ENCODE assay signal across 1 cellular context in genomic region chr17:60601443-60602384, GRCh38.
TF ChIP-seq lines count a peak whose summit lies in the region.

No MANE protein-coding gene starts in this region.

TF ChIP-seq in HepG2, 621 proteins besides CTCF, POLR2A, EP300 and RAD21 (continued from another document and continues in another):
- TF ChIP-seq NR2F6 (IDR thresholded peaks at IDR 0.05) (0 out of 2 replicates have a peak, but pooled peaks have one; percentile 11), NR2F6 (CRISPR knock-in tag; IDR thresholded peaks at IDR 0.05) (0 out of 2 replicates have a peak, but pooled peaks have one; percentile 15), TBP (CRISPR knock-in tag; IDR thresholded peaks at IDR 0.05) (no peak), ISX (CRISPR knock-in tag; conservative IDR thresholded peaks at IDR 0.05) (no peak), MEIS1 (CRISPR knock-in tag; IDR thresholded peaks at IDR 0.05; ENCODE audit: borderline replicate concordance) (no peak), ZNF44 (CRISPR knock-in tag; IDR thresholded peaks at IDR 0.05) (no peak), SYNCRIP (IDR thresholded peaks at IDR 0.05; ENCODE audit: insufficient read depth, low read depth, low read length) (no peak), ZBTB26 (CRISPR knock-in tag; IDR thresholded peaks at IDR 0.05; ENCODE audit: borderline replicate concordance) (no peak), ZNF343 (CRISPR knock-in tag; IDR thresholded peaks at IDR 0.05) (no peak), MAFK (conservative IDR thresholded peaks at IDR 0.05 in 1 of 2, IDR thresholded peaks at IDR 0.05 in 1 of 2; ENCODE audit: low read length in 2 of 2) (no peak), CCDC6 (CRISPR knock-in tag; IDR thresholded peaks at IDR 0.05) (no peak), SATB2 (CRISPR knock-in tag; IDR thresholded peaks at IDR 0.05) (no peak), ZNF276 (CRISPR knock-in tag; IDR thresholded peaks at IDR 0.05; ENCODE audit: low read depth) (no peak), SNAPC4 (CRISPR knock-in tag; IDR thresholded peaks at IDR 0.05) (no peak), ZNF275 (CRISPR knock-in tag; IDR thresholded peaks at IDR 0.05; ENCODE audit: borderline replicate concordance) (no peak), ZNF549 (CRISPR knock-in tag; IDR thresholded peaks at IDR 0.05) (no peak), ZNF552 (CRISPR knock-in tag; IDR thresholded peaks at IDR 0.05; ENCODE audit: borderline replicate concordance) (no peak), MTERF4 (CRISPR knock-in tag; IDR thresholded peaks at IDR 0.05) (no peak), ARID5B (CRISPR knock-in tag; IDR thresholded peaks at IDR 0.05) (peak; percentile 41; the same call in 1 of the 2 replicates), IRF9 (CRISPR knock-in tag; IDR thresholded peaks at IDR 0.05; ENCODE audit: borderline replicate concordance) (no peak), KLF13 (CRISPR knock-in tag; IDR thresholded peaks at IDR 0.05) (no peak), ESRRA (CRISPR knock-in tag; IDR thresholded peaks at IDR 0.05; ENCODE audit: low read depth) (no peak), RXRB (CRISPR knock-in tag; IDR thresholded peaks at IDR 0.05; ENCODE audit: borderline replicate concordance) (peak; percentile 24; the same call in 1 of the 2 replicates), SNRNP70 (IDR thresholded peaks at IDR 0.05; ENCODE audit: low read depth, low read length) (no peak), ZKSCAN8 (CRISPR knock-in tag; IDR thresholded peaks at IDR 0.05; ENCODE audit: borderline replicate concordance) (0 out of 2 replicates have a peak, but pooled peaks have one; percentile 36), NR3C1 (CRISPR knock-in tag; IDR thresholded peaks at IDR 0.05) (no peak), FOXK1 (CRISPR knock-in tag; IDR thresholded peaks at IDR 0.05; ENCODE audit: borderline replicate concordance, low read depth) (peak; percentile 93; the same call in 1 of the 2 replicates), ZSCAN12 (CRISPR knock-in tag; IDR thresholded peaks at IDR 0.05) (no peak), ATF7 (IDR thresholded peaks at IDR 0.05) (no peak), ATF7 (CRISPR knock-in tag; IDR thresholded peaks at IDR 0.05) (no peak), ZNF709 (CRISPR knock-in tag; IDR thresholded peaks at IDR 0.05) (no peak), SSRP1 (CRISPR knock-in tag; IDR thresholded peaks at IDR 0.05) (no peak), DPF2 (CRISPR knock-in tag; IDR thresholded peaks at IDR 0.05; ENCODE audit: borderline replicate concordance, low read depth) (no peak), MXD1 (CRISPR knock-in tag; IDR thresholded peaks at IDR 0.05) (no peak), ZNF770 (CRISPR knock-in tag; IDR thresholded peaks at IDR 0.05) (no peak), JUND (CRISPR knock-in tag; IDR thresholded peaks at IDR 0.05) (no peak)
